Comparison of ENCODE assay signal across 8 cellular contexts in genomic region chr13:27619711-27620376, GRCh38. TPM values are rescaled to one million over a fixed set of nuclear protein-coding genes. Genes with fewer than 3 reads are reported as not detected.
DNase-seq lines count a peak whose midpoint lies in the region; ATAC-seq and TF ChIP-seq lines count a peak whose summit lies in the region.

No MANE protein-coding gene starts in this region.

- CTCF ChIA-PET in CD8-positive, alpha-beta T cell (lab: Charles Lee), result interaction anchor here (1.1 to 1.6 kb wide), 2 partner anchors 15 to 206 kb away, joined by 3 to 4 read pairs; no protein-coding TSS in a partner anchor
- CTCF ChIA-PET in T-cell (lab: Charles Lee), result interaction anchor here (0.6 to 1.3 kb wide), 9 partner anchors 9 to 1991 kb away, joined by 3 to 6 read pairs (median 3); no protein-coding TSS in a partner anchor

- H3K27ac Mint-ChIP-seq in CD8-positive, alpha-beta T cell, result peak overlapping the region; percentile 88
- peak overlapping the region; percentile 83 to 84 for H3K27ac Mint-ChIP-seq in T-cell
- peak overlapping the region; percentile 79 for H3K27ac Mint-ChIP-seq in central memory CD8-positive, alpha-beta T cell (ENCODE audit: low read depth)

- TF ChIP-seq RAD21 in liver (IDR thresholded peaks at IDR 0.05), result no peak

- peak overlapping the region; percentile 95 for H3K4me3 Mint-ChIP-seq in CD8-positive, alpha-beta T cell
- peak overlapping the region; percentile 87 to 94 (median 91) for H3K4me3 Mint-ChIP-seq in T-cell
- peak overlapping the region; percentile 83 for H3K4me3 Mint-ChIP-seq in central memory CD8-positive, alpha-beta T cell

- peaks cover 37% of the 10 kb centered on the region for H3K36me3 Mint-ChIP-seq in CD8-positive, alpha-beta T cell
- peaks cover 22% of the 10 kb centered on the region for H3K36me3 Mint-ChIP-seq in T-cell
- peaks cover 13% of the 10 kb centered on the region for H3K36me3 Mint-ChIP-seq in central memory CD8-positive, alpha-beta T cell (ENCODE audit: insufficient read depth)

- DNase-seq in CD8-positive, alpha-beta T cell, result peak; percentile 12 to 70 (median 37)
- DNase-seq in T-cell, result peak in 33 of 34 experiments; percentile 8 to 47 (median 28)
- DNase-seq in central memory CD8-positive, alpha-beta T cell (ENCODE audit: low spot score in 2 of 2), result no peak
- DNase-seq in stimulated activated CD8-positive, alpha-beta memory T cell treated with anti-CD3 and anti-CD28 coated beads, Interleukin-12 subunit alpha, Interleukin-12 subunit beta, amount 100 ng/mL, for 4 hours (ENCODE audit: low read depth), result peak; percentile 31
- no peak for DNase-seq in GF-D8 (lab: John Stamatoyannopoulos, UW)

- peak; percentile 1 for ATAC-seq in CD8-positive, alpha-beta T cell
- ATAC-seq in GM19395 (IDR thresholded peaks at IDR 0.05; ENCODE audit: unreplicated experiment), result peak; percentile 40
- ATAC-seq in HG03442 (IDR thresholded peaks at IDR 0.05; ENCODE audit: unreplicated experiment), result peak; percentile 24
- peak; percentile 9 to 25 (median 20) for ATAC-seq in T-cell (replicated peaks in 1 of 4)
- peak; percentile 5 for ATAC-seq in central memory CD8-positive, alpha-beta T cell (replicated peaks; ENCODE audit: extremely low read depth, poor library complexity, severe bottlenecking)

- no peaks in the 10 kb centered on the region for H3K9me3 ChIP-seq in CD8-positive, alpha-beta T cell (ENCODE audit: low read length)
- H3K9me3 ChIP-seq in liver (ENCODE audit: control insufficient read depth in 4 of 4, low read length in 3 of 4), result peaks cover 0 to under 1% (median 0%) of the 10 kb centered on the region in 4 donors

- H3K9ac ChIP-seq in liver (ENCODE audit: low read depth in 1 of 2, low read length in 2 of 2), result peak overlapping the region; percentile 71 to 76

- WGBS in liver, result under 1% methylated on average over 47 of the region's 47 CpGs

- intact Hi-C loops in CD8-positive, alpha-beta T cell (cut with DNase I, micrococcal nuclease), result loop anchor here (1.0 to 10.0 kb wide), 12 partner anchors 48 to 1395 kb away; partner anchors contain the start of genes GSX1 (in 2 of the 2), CDK8 (in 1 of the 2), GTF3A (in 1 of the 2) and MTIF3 (in 1 of the 2)

- H3K9me3 Mint-ChIP-seq in CD8-positive, alpha-beta T cell, result no peaks in the 10 kb centered on the region
- no peaks in the 10 kb centered on the region for H3K9me3 Mint-ChIP-seq in T-cell
- H3K9me3 Mint-ChIP-seq in central memory CD8-positive, alpha-beta T cell, result no peaks in the 10 kb centered on the region

- H3K27ac ChIP-seq in CD8-positive, alpha-beta T cell (ENCODE audit: low read depth, low read length), result peak overlapping the region; percentile 83
- peak overlapping the region; percentile 99 for H3K27ac ChIP-seq in liver (ENCODE audit: low read depth in 1 of 2, low read length in 2 of 2)

- POLR2A ChIA-PET in CD8-positive, alpha-beta T cell (lab: Charles Lee), result interaction anchor here (0.7 to 4.5 kb wide), 11 partner anchors 17 to 520 kb away, joined by 3 to 49 read pairs (median 4); partner anchors contain the start of genes GTF3A, MTIF3 and PAN3
- POLR2A ChIA-PET in T-cell (lab: Charles Lee), result interaction anchor here (0.6 to 2.1 kb wide), 6 partner anchors 18 to 1397 kb away, joined by 3 to 10 read pairs (median 3); partner anchors contain the start of gene MTIF3 (in 1 of the 2)

- no peak for TF ChIP-seq CTCF in CD8-positive, alpha-beta T cell (IDR thresholded peaks at IDR 0.05)
- peak; percentile 16 for TF ChIP-seq CTCF in liver (IDR thresholded peaks at IDR 0.05; ENCODE audit: low read depth, low read length, missing input control)

- peak overlapping the region; percentile 96 for H3K4me3 ChIP-seq in CD8-positive, alpha-beta T cell (ENCODE audit: low read depth, low read length)
- peak overlapping the region; percentile 79 to 93 (median 88) for H3K4me3 ChIP-seq in liver (ENCODE audit: low read depth in 1 of 3, low read length in 3 of 3)

- no peaks in the 10 kb centered on the region for H3K27me3 Mint-ChIP-seq in CD8-positive, alpha-beta T cell (ENCODE audit: low read depth)
- H3K27me3 Mint-ChIP-seq in T-cell, result no peaks in the 10 kb centered on the region
- H3K27me3 Mint-ChIP-seq in central memory CD8-positive, alpha-beta T cell, result no peaks in the 10 kb centered on the region

- no peaks in the 10 kb centered on the region for H3K27me3 ChIP-seq in CD8-positive, alpha-beta T cell (ENCODE audit: insufficient read depth, low read length)
- no peaks in the 10 kb centered on the region for H3K27me3 ChIP-seq in liver (ENCODE audit: control insufficient read depth in 4 of 4, insufficient read depth in 4 of 4, low read length in 3 of 4)

- H3K36me3 ChIP-seq in CD8-positive, alpha-beta T cell (ENCODE audit: insufficient read depth, low read length), result peaks cover 5% of the 10 kb centered on the region
- H3K36me3 ChIP-seq in liver (ENCODE audit: control insufficient read depth in 4 of 4, insufficient read depth in 3 of 4, low read depth in 1 of 4, low read length in 3 of 4), result peaks cover 0 to 2% (median 0%) of the 10 kb centered on the region in 4 donors

- peaks cover 36% of the 10 kb centered on the region for H3K4me1 ChIP-seq in CD8-positive, alpha-beta T cell (ENCODE audit: insufficient read depth, low read length)
- H3K4me1 ChIP-seq in liver (ENCODE audit: control insufficient read depth in 4 of 4, insufficient read depth in 4 of 4, low read length in 3 of 4), result peaks cover 7 to 52% (median 39%) of the 10 kb centered on the region in 4 donors

- peaks cover 57% of the 10 kb centered on the region for H3K4me1 Mint-ChIP-seq in CD8-positive, alpha-beta T cell (ENCODE audit: low read depth)
- peaks cover 57 to 66% (median 65%) of the 10 kb centered on the region in 3 donors for H3K4me1 Mint-ChIP-seq in T-cell
- H3K4me1 Mint-ChIP-seq in central memory CD8-positive, alpha-beta T cell, result peaks cover 48% of the 10 kb centered on the region

TF ChIP-seq in liver, 16 proteins besides CTCF, POLR2A, EP300 and RAD21:
- TF ChIP-seq REST (IDR thresholded peaks at IDR 0.05) (no peak), RXRA (IDR thresholded peaks at IDR 0.05) (no peak)

RNA-seq across cellular contexts. Expression of gene LNX2, which starts 0.5 kb away (rescaled TPM):
- total RNA-seq in CD8-positive, alpha-beta T cell, result 1 to 10 TPM; 3.0 to 3.5 TPM
- 10 to 100 TPM in 2 of 5 donors, 1 to 10 TPM in 3; 5.0 to 11.8 (median 9.8) TPM for total RNA-seq in T-cell
- 10 to 100 TPM; 13.8 to 25.9 TPM for total RNA-seq in liver
- polyA plus RNA-seq in liver, result 10 to 100 TPM in 1 of 2 donors, 1 to 10 TPM in 1; 6.2 to 12.8 TPM

RNA-seq across cellular contexts. Expression of gene POLR1D, which starts 1.8 kb away (rescaled TPM):
- total RNA-seq in CD8-positive, alpha-beta T cell, result 100 to 1,000 TPM; 176 TPM
- total RNA-seq in T-cell (100 to 1,000 TPM; 136 to 167 (median 139) TPM), liver (10 to 100 TPM; 33.8 to 45.0 TPM)
- 10 to 100 TPM; 31.4 to 33.3 TPM for polyA plus RNA-seq in liver

Comparison
In these comparisons a context has a peak if more than half of its experiments do, and no peak if none do; other contexts are left out.
1. DNase-seq: peak in CD8-positive, alpha-beta T cell (7 of 7), T-cell (33 of 34) and stimulated activated CD8-positive, alpha-beta memory T cell treated with anti-CD3 and anti-CD28 coated beads, Interleukin-12 subunit alpha, Interleukin-12 subunit beta, amount 100 ng/mL, for 4 hours (single experiment); none in central memory CD8-positive, alpha-beta T cell (0 of 2) and GF-D8 (single experiment).
2. Peak in every context shown above with its lines, with median percentiles within 50 percentile points of each other: ATAC-seq, H3K27ac Mint-ChIP-seq and H3K4me3 Mint-ChIP-seq.